In genomic region chr2:64941143-64941542, GRCh38 we compare ENCODE assay signal across 16 cellular contexts. TPM values are rescaled to one million over a fixed set of nuclear protein-coding genes. Genes with fewer than 3 reads are reported as not detected.
DNase-seq lines count a peak whose midpoint lies in the region; ATAC-seq, FAIRE-seq and TF ChIP-seq lines count a peak whose summit lies in the region.
"Had no signal": no experiment of that assay in that cellular context is flagged by ENCODE, and none has a peak within 500 bp of the region (broad histone marks: within the 10 kb centered on the region; RNA-seq: fewer than 3 reads in every experiment).

No MANE protein-coding gene starts in this region.

- H3K4me1 ChIP-seq in HepG2 (ENCODE audit: insufficient read depth, low read length) (peaks cover 77% of the 10 kb centered on the region), right lobe of liver (peaks cover 0 to 20% (median 5%) of the 10 kb centered on the region in 4 donors)

- H3K36me3 ChIP-seq in HepG2 (replicated peaks in 1 of 2; ENCODE audit: control insufficient read depth in 1 of 2, insufficient read depth in 2 of 2, low read length in 2 of 2) = no peaks in the 10 kb centered on the region
- H3K36me3 ChIP-seq in right lobe of liver = no peaks in the 10 kb centered on the region
- H3K36me3 ChIP-seq: BLaER1 had no signal

- ATAC-seq in HepG2 (0 out of 3 replicates have a peak, but pooled peaks have one; percentile 10), right lobe of liver (no peak), activated B cell treated with CpG ODN at 0.5 μM for 24 hours (ENCODE audit: low read depth) (no peak), naive B cell (ENCODE audit: low read depth in 2 of 2) (no peak), GM19351 (IDR thresholded peaks at IDR 0.05; ENCODE audit: unreplicated experiment) (no peak), GM21576 (IDR thresholded peaks at IDR 0.05; ENCODE audit: unreplicated experiment) (no peak)
- ATAC-seq: GM23338 had no signal

- H4K20me1 ChIP-seq in HepG2 (ENCODE audit: insufficient read depth, low read length) = no peaks in the 10 kb centered on the region
- H4K20me1 ChIP-seq: BLaER1 had no signal

- peak; percentile 54 for TF ChIP-seq CTCF in HepG2 (CRISPR knock-in tag; IDR thresholded peaks at IDR 0.05)
- TF ChIP-seq CTCF in right lobe of liver (IDR thresholded peaks at IDR 0.05) = no peak
- TF ChIP-seq CTCF in activated B cell treated with CpG ODN at 0.5 μM for 24 hours (IDR thresholded peaks at IDR 0.05) = no peak
- no peak for TF ChIP-seq CTCF in GM13976 (IDR thresholded peaks at IDR 0.05; ENCODE audit: borderline replicate concordance, control extremely low read depth, extremely low read depth, insufficient read depth, missing control alignments)

- no peaks in the 10 kb centered on the region for H3K9me3 ChIP-seq in HepG2 (ENCODE audit: low read length)
- no peaks in the 10 kb centered on the region for H3K9me3 ChIP-seq in right lobe of liver
- H3K9me3 ChIP-seq: BLaER1 had no signal

- H2AFZ ChIP-seq in HepG2 (ENCODE audit: low read length) = no peak overlapping the region
- H2AFZ ChIP-seq: GM23338 had no signal

- WGBS in HepG2 (ENCODE audit: low lambda C conversion rate) = 25% methylated on average over 3 of the region's 3 CpGs
- WGBS in right lobe of liver (ENCODE audit: insufficient coverage, low coverage, low lambda C conversion rate, missing lambda C conversion rate) = 100% methylated on average over 3 of the region's 3 CpGs

- H3K4me3 ChIP-seq in HepG2 (replicated peaks in 1 of 3; ENCODE audit: insufficient read depth in 1 of 3, low read depth in 2 of 3, low read length in 3 of 3) = no peak overlapping the region
- no peak overlapping the region for H3K4me3 ChIP-seq in right lobe of liver
- H3K4me3 ChIP-seq: BLaER1, GM23338 had no signal

- H3K9me3 Mint-ChIP-seq in activated B cell treated with CpG ODN at 0.5 μM for 24 hours (no peaks in the 10 kb centered on the region), naive B cell (no peaks in the 10 kb centered on the region)
- H3K9me3 Mint-ChIP-seq: CD4-positive, alpha-beta T cell; GM23338 had no signal

- no peak for FAIRE-seq in HepG2 (lab: Jason Lieb, UNC)
- FAIRE-seq: D721Med, GM18507 had no signal

- TF ChIP-seq POLR2A in HepG2 (IDR thresholded peaks at IDR 0.05; ENCODE audit: insufficient read depth in 1 of 2, low read depth in 2 of 2, low read length in 2 of 2) (no peak), right lobe of liver (IDR thresholded peaks at IDR 0.05) (no peak)

- in situ Hi-C loops in HepG2 (cut with HindIII; ENCODE audit: extremely low pct_ligation_motif_present, low pct_unique_long_range_greater_than_20kb) (loop anchor here (5.0 kb wide), 1 partner anchor 46 kb away; the partner anchor contains the start of gene SLC1A4), GM13976 (cut with MboI; ENCODE audit: low sequenced_read_pairs, unreplicated experiment) (no loop called here)

- H3K4me1 Mint-ChIP-seq in activated B cell treated with CpG ODN at 0.5 μM for 24 hours (peaks cover 85% of the 10 kb centered on the region), naive B cell (peaks cover 50 to 95% (median 64%) of the 10 kb centered on the region in 3 donors)

- H3K4me2 ChIP-seq in HepG2 (ENCODE audit: low read depth, low read length) = no peak overlapping the region
- H3K4me2 ChIP-seq: GM23338 had no signal

- H3K27me3 ChIP-seq in HepG2 (ENCODE audit: control insufficient read depth in 1 of 2, insufficient read depth in 2 of 2, low read length in 2 of 2) (no peaks in the 10 kb centered on the region; a peak in 1 of 5 replicates), right lobe of liver (no peaks in the 10 kb centered on the region)
- H3K27me3 ChIP-seq: BLaER1 had no signal

- no TSS peak for BruUV-seq in HepG2 (replicated peaks; lab: Mats Ljungman, UMichigan)

- no peak for DNase-seq in HepG2 (ENCODE audit: low spot score)
- DNase-seq in right lobe of liver = no peak
- no peak for DNase-seq in activated B cell treated with CpG ODN at 0.5 μM for 24 hours
- DNase-seq in naive B cell = no peak
- no peak for DNase-seq in GM13976 (ENCODE audit: low spot score)
- DNase-seq: CD4-positive, alpha-beta T cell; DMS153; DMS79 treated with DMSO at 0.1 percent for 48 hours; H7 had no signal

- H3K27me3 Mint-ChIP-seq in activated B cell treated with CpG ODN at 0.5 μM for 24 hours = no peaks in the 10 kb centered on the region
- H3K27me3 Mint-ChIP-seq in naive B cell = no peaks in the 10 kb centered on the region
- H3K27me3 Mint-ChIP-seq: CD4-positive, alpha-beta T cell had no signal

- CTCF ChIA-PET in HepG2 (lab: Yijun Ruan, JAX; ENCODE audit: low intra/inter-chr PET ratio, low total read pairs) = no interaction called here
- CTCF ChIA-PET in activated B cell treated with CpG ODN at 0.5 μM for 24 hours (lab: Charles Lee) = interaction anchor here (4.8 kb wide), 1 partner anchor 23 kb away, joined by 45 read pairs; no protein-coding TSS in a partner anchor

- POLR2A ChIA-PET in HepG2 (lab: Yijun Ruan, JAX) (interaction anchor here (0.6 kb wide), 1 partner anchor 19 kb away, joined by 3 read pairs; no protein-coding TSS in a partner anchor), activated B cell treated with CpG ODN at 0.5 μM for 24 hours (lab: Charles Lee) (interaction anchor here (1.8 to 4.2 kb wide), 3 partner anchors 9 to 26 kb away, joined by 6 to 17 read pairs (median 12); no protein-coding TSS in a partner anchor)

- H3K79me2 ChIP-seq in HepG2 (ENCODE audit: insufficient read depth, low read length) = no peaks in the 10 kb centered on the region

- peaks cover under 1% of the 10 kb centered on the region for H3K36me3 Mint-ChIP-seq in activated B cell treated with CpG ODN at 0.5 μM for 24 hours (ENCODE audit: low read depth)
- peaks cover 0 to under 1% of the 10 kb centered on the region in 2 donors for H3K36me3 Mint-ChIP-seq in naive B cell

- H3K9ac ChIP-seq in HepG2 (ENCODE audit: insufficient read depth, low read depth, low read length) = no peak overlapping the region
- H3K9ac ChIP-seq: BLaER1 had no signal

- H3K27ac ChIP-seq in HepG2 (ENCODE audit: extremely low read length, insufficient read depth, low read length) (no peak overlapping the region), right lobe of liver (no peak overlapping the region)
- H3K27ac ChIP-seq: 22Rv1, BLaER1 had no signal

- TF ChIP-seq EP300 in HepG2 (IDR thresholded peaks at IDR 0.05; ENCODE audit: low read depth in 2 of 2, low read length in 2 of 2) (no peak), HepG2 (CRISPR knock-in tag; IDR thresholded peaks at IDR 0.05; ENCODE audit: borderline replicate concordance) (no peak)

- no peak overlapping the region for H3K4me3 Mint-ChIP-seq in activated B cell treated with CpG ODN at 0.5 μM for 24 hours
- peak overlapping the region in 1 of 8 donors; percentile 36 for H3K4me3 Mint-ChIP-seq in naive B cell
- H3K4me3 Mint-ChIP-seq: CD4-positive, alpha-beta T cell; GM23338 had no signal

- intact Hi-C loops in HepG2 (cut with micrococcal nuclease; ENCODE audit: unreplicated experiment) (no loop called here), right lobe of liver (cut with DNase I) (no loop called here), activated B cell treated with CpG ODN at 0.5 μM for 24 hours (cut with micrococcal nuclease) (no loop called here)

- TF ChIP-seq RAD21 in HepG2 (CRISPR knock-in tag; IDR thresholded peaks at IDR 0.05) = no peak

- H3K27ac Mint-ChIP-seq in activated B cell treated with CpG ODN at 0.5 μM for 24 hours (peak overlapping the region; percentile 20), naive B cell (peak overlapping the region in 4 of 6 donors; percentile 86 to 97 (median 91))
- H3K27ac Mint-ChIP-seq: CD4-positive, alpha-beta T cell; GM23338 had no signal

TF ChIP-seq in HepG2, 621 proteins besides CTCF, POLR2A, EP300 and RAD21:
- TF ChIP-seq RFX5 (IDR thresholded peaks at IDR 0.05; ENCODE audit: low read depth, low read length) = no peak
- peak; percentile 51 for TF ChIP-seq STAG1 (CRISPR knock-in tag; IDR thresholded peaks at IDR 0.05)
- TF ChIP-seq GFI1 (CRISPR knock-in tag; IDR thresholded peaks at IDR 0.05; ENCODE audit: borderline replicate concordance) = peak; percentile 60; the same call in 1 of the 2 replicates
- TF ChIP-seq IKZF5 (CRISPR knock-in tag; IDR thresholded peaks at IDR 0.05) = no peak

RNA-seq across cellular contexts. Expression of gene SLC1A4, which starts 48.1 kb away (rescaled TPM):
- 24.4 and 39.6 TPM in 2 replicates for total RNA-seq in HepG2 (2016; rRNA removed; fragmentation: Illumina TruSeq; extraction: Trizol)
- 7.9 and 8.9 TPM in 2 replicates for total RNA-seq in HepG2 (2016; cell fraction: cytosol; rRNA removed; fragmentation: Illumina TruSeq; extraction: Trizol; ENCODE audit: low read depth)
- total RNA-seq in HepG2 (2016; cell fraction: insoluble cytoplasmic fraction; rRNA removed; fragmentation: Illumina TruSeq; extraction: Trizol) = 19.9 and 39.6 TPM in 2 replicates
- total RNA-seq in HepG2 (2016; cell fraction: membrane; rRNA removed; fragmentation: Illumina TruSeq; extraction: Trizol) = 15.6 and 16.1 TPM in 2 replicates
- total RNA-seq in HepG2 (2016; cell fraction: nucleus; rRNA removed; fragmentation: Illumina TruSeq; extraction: Trizol) = 34.0 and 41.6 TPM in 2 replicates
- polyA plus RNA-seq in HepG2 (2011; rRNA removed) = 20.8 and 21.0 TPM in 2 replicates
- 19.0 and 19.8 TPM in 2 replicates for polyA plus RNA-seq in HepG2 (2011; cell fraction: cytosol; rRNA removed)
- 14.2 and 15.7 TPM in 2 replicates for polyA plus RNA-seq in HepG2 (2011; cell fraction: nucleus; rRNA removed)
- 19.0 and 28.6 TPM in 2 replicates for polyA plus RNA-seq in HepG2 (2012)
- polyA plus RNA-seq in HepG2 (2016; cell fraction: cytosol; fragmentation: Illumina TruSeq; extraction: Trizol; ENCODE audit: low read depth) = 4.5 and 6.0 TPM in 2 replicates
- 16.3 and 20.1 TPM in 2 replicates for polyA plus RNA-seq in HepG2 (2016; cell fraction: insoluble cytoplasmic fraction; fragmentation: Illumina TruSeq; extraction: Trizol; ENCODE audit: low read depth)
- polyA plus RNA-seq in HepG2 (2016; cell fraction: membrane; fragmentation: Illumina TruSeq; extraction: Trizol; ENCODE audit: low read depth) = 11.7 TPM in 2 replicates
- polyA plus RNA-seq in HepG2 (2016; cell fraction: nucleus; fragmentation: Illumina TruSeq; extraction: Trizol; ENCODE audit: insufficient read depth, low read depth) = 47.5 and 51.6 TPM in 2 replicates
- polyA minus RNA-seq in HepG2 (2011; rRNA and poly(A)+ RNA removed; ENCODE audit: low replicate concordance) = 17.8 and 99.3 TPM in 2 replicates
- 42.1 and 43.6 TPM in 2 replicates for polyA minus RNA-seq in HepG2 (2011; cell fraction: cytosol; rRNA and poly(A)+ RNA removed)
- 21.1 and 24.4 TPM in 2 replicates for polyA minus RNA-seq in HepG2 (2011; cell fraction: nucleus; rRNA and poly(A)+ RNA removed)
- 10 to 100 TPM in 4 of 6 experiments, 1 to 10 TPM in 2; 7.2 to 21.7 (median 12.4) TPM for total RNA-seq in right lobe of liver
- total RNA-seq in activated B cell treated with CpG ODN at 0.5 μM for 24 hours = 32.1 and 35.4 TPM in 2 replicates
- polyA plus RNA-seq in naive B cell (ENCODE audit: low read depth in 6 of 6) = 1 to 10 TPM; 2.1 to 5.8 (median 3.0) TPM
